Comparison of ENCODE assay signal across 13 cellular contexts in the genomic region with DNA sequence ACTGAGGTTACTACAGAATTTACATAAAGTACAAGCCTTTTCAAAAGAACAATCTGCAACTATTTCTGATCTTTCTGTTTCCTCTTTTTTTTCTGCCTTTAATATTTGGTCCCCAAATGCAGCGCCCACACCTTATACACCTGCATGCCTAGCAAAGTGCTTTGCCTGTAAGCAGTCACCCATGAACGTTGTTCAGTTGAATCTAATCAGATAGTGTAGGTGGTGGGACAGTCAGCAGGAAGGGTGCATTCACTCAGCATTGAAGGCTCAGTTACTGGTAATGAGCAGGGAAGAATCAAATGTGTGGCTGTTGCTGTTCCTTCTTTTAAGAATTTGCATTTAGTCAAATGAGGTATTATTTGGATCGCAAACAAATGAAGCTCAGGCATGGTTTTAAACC.
A peak's percentile ranks its signal among the peaks of the same experiment; 100 is the strongest.
DNase-seq lines count a peak whose midpoint lies in the region; ATAC-seq, FAIRE-seq and TF ChIP-seq lines count a peak whose summit lies in the region.
"Had no signal": no experiment of that assay in that cellular context is flagged by ENCODE, and none has a peak within 500 bp of the region (broad histone marks: within the 10 kb centered on the region; RNA-seq: fewer than 3 reads in every experiment).

No MANE protein-coding gene starts in this region.

- H3K27ac ChIP-seq in Peyer's patch (peak overlapping the region in 2 of 4 donors; percentile 38 to 54), right lobe of liver (no peak overlapping the region)
- H3K27ac ChIP-seq: BLaER1, testis had no signal

- H3K27me3 ChIP-seq in Peyer's patch (no peaks in the 10 kb centered on the region), right lobe of liver (no peaks in the 10 kb centered on the region)
- H3K27me3 ChIP-seq: BLaER1, testis had no signal

- intact Hi-C loops in right lobe of liver (cut with DNase I), result no loop called here

- TF ChIP-seq POLR2A in GM12892 (IDR thresholded peaks at IDR 0.05; ENCODE audit: low read depth, low read length) (no peak), Peyer's patch (IDR thresholded peaks at IDR 0.05) (no peak), right lobe of liver (IDR thresholded peaks at IDR 0.05) (no peak)

- peaks cover 0 to 28% (median 0%) of the 10 kb centered on the region in 3 donors for H3K36me3 ChIP-seq in Peyer's patch
- peaks cover 0 to 32% (median 5%) of the 10 kb centered on the region in 4 donors for H3K36me3 ChIP-seq in right lobe of liver

- FAIRE-seq in GM12892 (lab: Jason Lieb, UNC), result no peak

- TF ChIP-seq CTCF in Peyer's patch (IDR thresholded peaks at IDR 0.05) (no peak), right lobe of liver (IDR thresholded peaks at IDR 0.05) (no peak)

- H3K9me3 ChIP-seq in Peyer's patch, result no peaks in the 10 kb centered on the region
- no peaks in the 10 kb centered on the region for H3K9me3 ChIP-seq in right lobe of liver
- H3K9me3 ChIP-seq: BLaER1, mucosa of descending colon, testis had no signal

- 84% methylated on average over 3 of the region's 3 CpGs for WGBS in right lobe of liver (ENCODE audit: insufficient coverage, low coverage, low lambda C conversion rate, missing lambda C conversion rate)

- ATAC-seq in GM19455 (IDR thresholded peaks at IDR 0.05; ENCODE audit: unreplicated experiment) (peak; percentile 44), HG03025 (IDR thresholded peaks at IDR 0.05; ENCODE audit: low FRiP score, unreplicated experiment) (peak; percentile 81), right lobe of liver (no peak)
- ATAC-seq: mucosa of descending colon had no signal

- DNase-seq in GM12892 (ENCODE audit: insufficient read length) (peak; percentile 13), Peyer's patch (peak in 2 of 3 donors; percentile 67 to 69), SIG-M5 treated with dmso at 0.1 percent for 504 hours (lab: John Stamatoyannopoulos, UW; ENCODE audit: unreplicated experiment) (no peak), right lobe of liver (no peak), hippocampal formation (lab: John Stamatoyannopoulos, UW) (no peak), globus pallidus (ENCODE audit: low spot score) (no peak)
- DNase-seq: cerebellar nuclear complex; mucosa of descending colon; stimulated activated CD4-positive, alpha-beta T cell treated with anti-CD3 and anti-CD28 coated beads, Interleukin-15, amount 100 ng/mL, for 24 hours; testis had no signal

- no peak overlapping the region for H3K4me3 ChIP-seq in Peyer's patch
- no peak overlapping the region for H3K4me3 ChIP-seq in right lobe of liver
- H3K4me3 ChIP-seq: BLaER1, mucosa of descending colon, testis had no signal

- peaks cover 0 to 30% (median 0%) of the 10 kb centered on the region in 4 donors for H3K4me1 ChIP-seq in Peyer's patch
- H3K4me1 ChIP-seq in right lobe of liver, result peaks cover 0 to 6% (median 0%) of the 10 kb centered on the region in 4 donors

Comparison
In these comparisons a context has a peak if more than half of its experiments do, and no peak if none do; other contexts are left out.
1. DNase-seq: peak in GM12892 (single experiment) and Peyer's patch (2 of 3); none in SIG-M5 treated with dmso at 0.1 percent for 504 hours (single experiment), right lobe of liver (0 of 3), hippocampal formation (0 of 2) and globus pallidus (single experiment).
2. ATAC-seq: peak in GM19455 (single experiment) and HG03025 (single experiment); none in right lobe of liver (0 of 4).